ENCODE assay signal across 11 cellular contexts in the genomic region with DNA sequence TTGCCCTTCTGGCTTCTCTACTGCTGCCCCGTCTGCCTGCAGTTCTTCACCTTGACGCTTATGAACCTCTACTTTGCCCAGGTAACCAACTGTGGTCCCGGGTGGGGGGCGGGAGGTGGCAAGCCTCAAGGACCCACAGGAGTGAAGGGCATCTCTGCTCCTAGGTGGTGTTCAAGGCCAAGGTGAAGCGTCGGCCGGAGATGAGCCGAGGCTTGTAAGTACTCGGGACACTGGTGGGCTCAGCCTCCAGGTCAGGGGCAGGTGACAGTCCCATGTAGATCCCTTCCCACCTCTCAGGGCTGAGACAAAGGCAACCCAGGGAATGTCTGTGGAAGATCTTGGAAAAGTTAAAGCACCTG. TPM values are rescaled to one million over a fixed set of nuclear protein-coding genes. Genes with fewer than 3 reads are reported as not detected.
DNase-seq lines count a peak whose midpoint lies in the region; ATAC-seq, FAIRE-seq and TF ChIP-seq lines count a peak whose summit lies in the region.
"Had no signal": no experiment of that assay in that cellular context is flagged by ENCODE, and none has a peak within 500 bp of the region (broad histone marks: within the 10 kb centered on the region; RNA-seq: fewer than 3 reads in every experiment).

No MANE protein-coding gene starts in this region.

- H3K79me2 ChIP-seq in KMS-11 (ENCODE audit: insufficient read depth, low read depth) (peaks cover 14% of the 10 kb centered on the region), GM12878 (ENCODE audit: control insufficient read depth, insufficient read depth, low read length) (peaks cover 15% of the 10 kb centered on the region), osteoblast (ENCODE audit: insufficient read depth, low read length) (peaks cover 30% of the 10 kb centered on the region)

- H3K9ac ChIP-seq in KMS-11 (no peak overlapping the region), GM12878 (ENCODE audit: control insufficient read depth, insufficient read depth, low read length) (no peak overlapping the region)

- TF ChIP-seq RAD21 in GM12878 (IDR thresholded peaks at IDR 0.05; ENCODE audit: insufficient read depth, low read depth, low read length), result no peak

- in situ Hi-C loops in GM12878 (cut with MboI), result no loop called here

- SMC1A ChIA-PET in GM12878 (lab: Charles Lee; ENCODE audit: uncharacterized antibody, unreplicated experiment), result interaction anchor here (1.1 to 1.4 kb wide), 2 partner anchors 15 to 81 kb away, joined by 3 read pairs; no protein-coding TSS in a partner anchor

- H3K36me3 ChIP-seq in KMS-11 (ENCODE audit: insufficient read depth) (no peaks in the 10 kb centered on the region), GM12878 (ENCODE audit: control insufficient read depth in 2 of 2, insufficient read depth in 2 of 2, low read length in 1 of 2) (peaks cover 0 to 2% of the 10 kb centered on the region in 2 experiments; a peak in 2 of 4 replicates), osteoblast (ENCODE audit: insufficient read depth, low read length) (peaks cover 12% of the 10 kb centered on the region)

- no peak overlapping the region for H3K27ac ChIP-seq in KMS-11
- no peak overlapping the region for H3K27ac ChIP-seq in GM12878 (ENCODE audit: control insufficient read depth, insufficient read depth)
- H3K27ac ChIP-seq in osteoblast (ENCODE audit: low read depth, low read length), result no peak overlapping the region

- H3K36me3 Mint-ChIP-seq in T-helper 2 cell treated with Interferon-gamma antibody and Interleukin-4, amounts not matched to agents 5 μg/mL and 100 μg/mL, for 36 hours (ENCODE audit: low read depth), result peaks cover 2% of the 10 kb centered on the region

- POLR2A ChIA-PET in GM12878 (lab: Charles Lee), result no interaction called here

- TF ChIP-seq CTCF in KMS-11 (conservative IDR thresholded peaks at IDR 0.05; ENCODE audit: low read depth, low read length), result no peak
- no peak for TF ChIP-seq CTCF in GM12878 (IDR thresholded peaks at IDR 0.05 in 2 of 3, conservative IDR thresholded peaks at IDR 0.05 in 1 of 3; ENCODE audit: control insufficient read depth in 2 of 3, extremely low read depth in 1 of 3, insufficient read depth in 1 of 3, low read depth in 3 of 3, low read length in 3 of 3)
- no peak for TF ChIP-seq CTCF in osteoblast (IDR thresholded peaks at IDR 0.05; ENCODE audit: extremely low read depth, low read depth, low read length)

- peak overlapping the region; percentile 89 for H3K4me3 Mint-ChIP-seq in T-helper 2 cell treated with Interferon-gamma antibody and Interleukin-4, amounts not matched to agents 5 μg/mL and 100 μg/mL, for 36 hours

- H3K9me3 ChIP-seq in GM12878 (replicated peaks; ENCODE audit: control insufficient read depth, insufficient read depth, low read length) (no peaks in the 10 kb centered on the region), osteoblast (ENCODE audit: low read depth, low read length) (no peaks in the 10 kb centered on the region)
- H3K9me3 ChIP-seq: neutrophil had no signal

- no peaks in the 10 kb centered on the region for H3K27me3 ChIP-seq in KMS-11 (ENCODE audit: insufficient read depth, low read depth)
- H3K27me3 ChIP-seq in GM12878 (replicated peaks in 1 of 2; ENCODE audit: control insufficient read depth in 2 of 2, insufficient read depth in 2 of 2, low read length in 1 of 2), result no peaks in the 10 kb centered on the region; a peak in 2 of 4 replicates
- peaks cover 20% of the 10 kb centered on the region for H3K27me3 ChIP-seq in osteoblast (ENCODE audit: insufficient read depth, low read length)

- H3K27me3 Mint-ChIP-seq in T-helper 2 cell treated with Interferon-gamma antibody and Interleukin-4, amounts not matched to agents 5 μg/mL and 100 μg/mL, for 36 hours (ENCODE audit: low read depth), result peaks cover 16% of the 10 kb centered on the region

- H3K4me2 ChIP-seq in KMS-11 (peak overlapping the region; percentile 88; the same call in 1 of the 2 replicates), GM12878 (ENCODE audit: control insufficient read depth, insufficient read depth) (peak overlapping the region; percentile 99), osteoblast (ENCODE audit: insufficient read depth, low read length) (peak overlapping the region; percentile 99)

- H2AFZ ChIP-seq in KMS-11 (ENCODE audit: low read depth), result no peak overlapping the region
- H2AFZ ChIP-seq in GM12878 (ENCODE audit: control insufficient read depth, low read depth, low read length), result no peak overlapping the region
- no peak overlapping the region for H2AFZ ChIP-seq in osteoblast (ENCODE audit: low read length)

- intact Hi-C loops in GM12878 (cut with micrococcal nuclease; ENCODE audit: unreplicated experiment), result no loop called here

- no peak for DNase-seq in T-helper 2 cell treated with Interferon-gamma antibody and Interleukin-4, amounts not matched to agents 5 μg/mL and 100 μg/mL, for 36 hours (ENCODE audit: low spot score)
- DNase-seq in T-helper 2 cell (no peak), GM12878 (ENCODE audit: low read depth, low spot score) (no peak), osteoblast (ENCODE audit: insufficient read length, low spot score, missing footprints) (peak; percentile 55), germinal center (ENCODE audit: low spot score) (no peak)
- DNase-seq: NCI-H1436, T1000 had no signal

- peak overlapping the region; percentile 86 for H3K27ac Mint-ChIP-seq in T-helper 2 cell treated with Interferon-gamma antibody and Interleukin-4, amounts not matched to agents 5 μg/mL and 100 μg/mL, for 36 hours

- H4K20me1 ChIP-seq in KMS-11 (ENCODE audit: insufficient read depth) (no peaks in the 10 kb centered on the region), GM12878 (ENCODE audit: control insufficient read depth, insufficient read depth) (no peaks in the 10 kb centered on the region), osteoblast (ENCODE audit: insufficient read depth, low read length) (peaks cover 2% of the 10 kb centered on the region)

- no TSS peak for BruUV-seq in GM12878 (replicated peaks; lab: Mats Ljungman, UMichigan)

- ATAC-seq in GM12878, result no peak
- no peak for ATAC-seq in GM19328 (IDR thresholded peaks at IDR 0.05; ENCODE audit: unreplicated experiment)
- ATAC-seq in HG03175 (IDR thresholded peaks at IDR 0.05; ENCODE audit: unreplicated experiment), result no peak

- peaks cover 15% of the 10 kb centered on the region for H3K4me1 Mint-ChIP-seq in T-helper 2 cell treated with Interferon-gamma antibody and Interleukin-4, amounts not matched to agents 5 μg/mL and 100 μg/mL, for 36 hours (ENCODE audit: low read depth)

- whole genome bisulfite sequencing in GM12878 (ENCODE audit: insufficient coverage, insufficient replicate concordance, low lambda C conversion rate, missing lambda C conversion rate), result 86% methylated on average over 9 of the region's 9 CpGs

- no peak overlapping the region for H3K4me3 ChIP-seq in KMS-11 (IDR thresholded peaks at IDR 0.05; ENCODE audit: insufficient read depth, low read depth, low read length)
- no peak overlapping the region for H3K4me3 ChIP-seq in GM12878
- no peak overlapping the region for H3K4me3 ChIP-seq in osteoblast (ENCODE audit: insufficient read depth, low read length)

- H3K4me1 ChIP-seq in KMS-11 (ENCODE audit: low read depth, poor library complexity, severe bottlenecking) (peaks cover 28% of the 10 kb centered on the region), GM12878 (ENCODE audit: control insufficient read depth, insufficient read depth, low read length) (peaks cover 7% of the 10 kb centered on the region), osteoblast (ENCODE audit: insufficient read depth, low read length) (peaks cover 21% of the 10 kb centered on the region)

- H3K9me3 Mint-ChIP-seq in T-helper 2 cell treated with Interferon-gamma antibody and Interleukin-4, amounts not matched to agents 5 μg/mL and 100 μg/mL, for 36 hours, result no peaks in the 10 kb centered on the region

- no peak for TF ChIP-seq POLR2A in GM12878 (IDR thresholded peaks at IDR 0.05; ENCODE audit: low read depth, low read length)

- FAIRE-seq in GM12878 (lab: Jason Lieb, UNC), result no peak

- no peak for TF ChIP-seq EP300 in GM12878 (IDR thresholded peaks at IDR 0.05; ENCODE audit: borderline replicate concordance in 1 of 2, control insufficient read depth in 1 of 2, low read depth in 2 of 2, low read length in 2 of 2)

- RAD21 ChIA-PET in GM12878 (lab: Charles Lee; ENCODE audit: unreplicated experiment), result no interaction called here

- CTCF ChIA-PET in GM12878 (lab: Yijun Ruan, JAX), result interaction anchor here (0.7 to 5.5 kb wide), 4 partner anchors 16 to 82 kb away, joined by 3 to 46 read pairs (median 4); a partner anchor contains a TSS

RNA-seq across cellular contexts. Expression of a gene that starts 1.1 kb away (rescaled TPM):
- total RNA-seq in GM12878 (2013; cell fraction: nucleolus; rRNA removed), result 15.6 and 20.1 TPM in 2 replicates
- 13.7 and 14.5 TPM in 2 replicates for total RNA-seq in GM12878 (2014; rRNA removed)
- total RNA-seq in GM12878 (2014; rRNA removed; fragmentation: Illumina TruSeq; extraction: Trizol), result 7.3 and 10.6 TPM in 2 replicates
- total RNA-seq in GM12878 (2021), result 26.3 and 29.2 TPM in 2 replicates
- 17.7 TPM for polyA plus RNA-seq in GM12878 (2011; ENCODE audit: low read depth)
- polyA plus RNA-seq in GM12878 (2011; rRNA removed), result 4.6 and 13.8 TPM in 2 replicates
- polyA plus RNA-seq in GM12878 (2011; cell fraction: cytosol; rRNA removed), result 19.9 and 31.8 TPM in 2 replicates
- 92.7 and 122 TPM in 2 replicates for polyA plus RNA-seq in GM12878 (2011; cell fraction: nucleus; rRNA removed)
- polyA plus RNA-seq in GM12878 (2012), result 21.5 and 23.2 TPM in 2 replicates
- 2.9 and 11.0 TPM in 2 replicates for polyA plus RNA-seq in GM12878 (2014; fragmentation: Illumina TruSeq; extraction: Trizol)
- under 1 TPM; 0.37 to 0.75 TPM for polyA plus RNA-seq in GM12878 (2014; fragmentation: Nextera tagmentation; extraction: Ambion mirVana)
- polyA plus RNA-seq in GM12878 (2014; rRNA removed), result 19.0 and 26.9 TPM in 2 replicates
- polyA plus RNA-seq in GM12878 (2016; fragmentation: Nextera tagmentation; extraction: Ambion mirVana), result 10 to 100 TPM; 15.8 to 18.6 TPM
- polyA minus RNA-seq in GM12878 (2011; rRNA and poly(A)+ RNA removed), result 11.5 and 14.9 TPM in 2 replicates
- 12.2 and 13.6 TPM in 2 replicates for polyA minus RNA-seq in GM12878 (2011; cell fraction: cytosol; rRNA and poly(A)+ RNA removed)
- polyA minus RNA-seq in GM12878 (2011; cell fraction: nucleus; rRNA and poly(A)+ RNA removed), result 21.0 and 34.0 TPM in 2 replicates
- 13.3 and 18.5 TPM in 2 replicates for total RNA-seq in osteoblast

RNA-seq across cellular contexts. Expression of a gene that starts 2.3 kb away (rescaled TPM):
- total RNA-seq in GM12878 (2013; cell fraction: nucleolus; rRNA removed), result 14.0 and 18.4 TPM in 2 replicates
- 67.2 and 68.2 TPM in 2 replicates for total RNA-seq in GM12878 (2014; rRNA removed)
- 11.7 and 14.3 TPM in 2 replicates for total RNA-seq in GM12878 (2014; rRNA removed; fragmentation: Illumina TruSeq; extraction: Trizol)
- 41.0 and 41.1 TPM in 2 replicates for total RNA-seq in GM12878 (2021)
- 14.3 TPM for polyA plus RNA-seq in GM12878 (2011; ENCODE audit: low read depth)
- polyA plus RNA-seq in GM12878 (2011; rRNA removed), result 16.1 and 38.1 TPM in 2 replicates
- 55.1 and 86.9 TPM in 2 replicates for polyA plus RNA-seq in GM12878 (2011; cell fraction: cytosol; rRNA removed)
- polyA plus RNA-seq in GM12878 (2011; cell fraction: nucleus; rRNA removed), result 29.9 and 33.6 TPM in 2 replicates
- 28.7 and 31.3 TPM in 2 replicates for polyA plus RNA-seq in GM12878 (2012)
- 1.1 and 6.7 TPM in 2 replicates for polyA plus RNA-seq in GM12878 (2014; fragmentation: Illumina TruSeq; extraction: Trizol)
- polyA plus RNA-seq in GM12878 (2014; fragmentation: Nextera tagmentation; extraction: Ambion mirVana), result 1 to 10 TPM; 1.5 to 7.4 TPM
- polyA plus RNA-seq in GM12878 (2014; rRNA removed), result 61.8 and 85.7 TPM in 2 replicates
- 10 to 100 TPM; 62.6 to 65.5 TPM for polyA plus RNA-seq in GM12878 (2016; fragmentation: Nextera tagmentation; extraction: Ambion mirVana)
- polyA minus RNA-seq in GM12878 (2011; rRNA and poly(A)+ RNA removed), result 5.2 and 13.9 TPM in 2 replicates
- polyA minus RNA-seq in GM12878 (2011; cell fraction: cytosol; rRNA and poly(A)+ RNA removed), result 5.6 and 10.4 TPM in 2 replicates
- polyA minus RNA-seq in GM12878 (2011; cell fraction: nucleus; rRNA and poly(A)+ RNA removed), result 11.1 and 23.5 TPM in 2 replicates
- total RNA-seq in osteoblast, result 70.9 and 71.3 TPM in 2 replicates

RNA-seq across cellular contexts. Expression of a gene that starts 4.3 kb away (rescaled TPM):
- total RNA-seq in GM12878 (2013; cell fraction: nucleolus; rRNA removed), result 0.33 and 0.69 TPM in 2 replicates
- not detected in 2 replicates for total RNA-seq in GM12878 (2014; rRNA removed)
- total RNA-seq in GM12878 (2014; rRNA removed; fragmentation: Illumina TruSeq; extraction: Trizol), result not detected in 2 replicates
- total RNA-seq in GM12878 (2021), result not detected in 2 replicates
- polyA plus RNA-seq in GM12878 (2011; ENCODE audit: low read depth), result not detected
- 0.04 TPM in 1 of 2 replicates, not detected in the other for polyA plus RNA-seq in GM12878 (2011; rRNA removed)
- polyA plus RNA-seq in GM12878 (2011; cell fraction: cytosol; rRNA removed), result 0.06 and 0.07 TPM in 2 replicates
- 0.16 and 0.57 TPM in 2 replicates for polyA plus RNA-seq in GM12878 (2011; cell fraction: nucleus; rRNA removed)
- not detected in 2 replicates for polyA plus RNA-seq in GM12878 (2012)
- not detected in 2 replicates for polyA plus RNA-seq in GM12878 (2014; fragmentation: Illumina TruSeq; extraction: Trizol)
- polyA plus RNA-seq in GM12878 (2014; fragmentation: Nextera tagmentation; extraction: Ambion mirVana), result not detected
- 0.20 TPM in 1 of 2 replicates, not detected in the other for polyA plus RNA-seq in GM12878 (2014; rRNA removed)
- not detected for polyA plus RNA-seq in GM12878 (2016; fragmentation: Nextera tagmentation; extraction: Ambion mirVana)
- polyA minus RNA-seq in GM12878 (2011; rRNA and poly(A)+ RNA removed), result not detected in 2 replicates
- not detected in 2 replicates for polyA minus RNA-seq in GM12878 (2011; cell fraction: cytosol; rRNA and poly(A)+ RNA removed)
- polyA minus RNA-seq in GM12878 (2011; cell fraction: nucleus; rRNA and poly(A)+ RNA removed), result 0.77 TPM in 1 of 2 replicates, not detected in the other
- 0.29 and 0.36 TPM in 2 replicates for total RNA-seq in osteoblast

RNA-seq across cellular contexts. Expression of a gene that starts 13.4 kb away (rescaled TPM):
- 0.50 TPM in 1 of 2 replicates, not detected in the other for total RNA-seq in GM12878 (2013; cell fraction: nucleolus; rRNA removed)
- total RNA-seq in GM12878 (2014; rRNA removed), result not detected in 2 replicates
- total RNA-seq in GM12878 (2014; rRNA removed; fragmentation: Illumina TruSeq; extraction: Trizol), result not detected in 2 replicates
- 0.29 TPM in 1 of 2 replicates, not detected in the other for total RNA-seq in GM12878 (2021)
- polyA plus RNA-seq in GM12878 (2011; ENCODE audit: low read depth), result not detected
- polyA plus RNA-seq in GM12878 (2011; rRNA removed), result 0.12 and 0.24 TPM in 2 replicates
- 0.12 TPM in 1 of 2 replicates, not detected in the other for polyA plus RNA-seq in GM12878 (2011; cell fraction: cytosol; rRNA removed)
- polyA plus RNA-seq in GM12878 (2011; cell fraction: nucleus; rRNA removed), result 0.22 and 0.38 TPM in 2 replicates
- polyA plus RNA-seq in GM12878 (2012), result 0.23 and 0.67 TPM in 2 replicates
- 0.31 TPM in 1 of 2 replicates, not detected in the other for polyA plus RNA-seq in GM12878 (2014; fragmentation: Illumina TruSeq; extraction: Trizol)
- polyA plus RNA-seq in GM12878 (2014; fragmentation: Nextera tagmentation; extraction: Ambion mirVana), result not detected
- not detected in 2 replicates for polyA plus RNA-seq in GM12878 (2014; rRNA removed)
- polyA plus RNA-seq in GM12878 (2016; fragmentation: Nextera tagmentation; extraction: Ambion mirVana), result not detected
- polyA minus RNA-seq in GM12878 (2011; rRNA and poly(A)+ RNA removed), result not detected in 2 replicates
- polyA minus RNA-seq in GM12878 (2011; cell fraction: cytosol; rRNA and poly(A)+ RNA removed), result not detected in 2 replicates
- not detected in 2 replicates for polyA minus RNA-seq in GM12878 (2011; cell fraction: nucleus; rRNA and poly(A)+ RNA removed)
- 0.29 TPM in 1 of 2 replicates, not detected in the other for total RNA-seq in osteoblast

RNA-seq across cellular contexts. Expression of a gene that starts 18.5 kb away (rescaled TPM):
- total RNA-seq in GM12878 (2013; cell fraction: nucleolus; rRNA removed), result 18.8 and 21.2 TPM in 2 replicates
- total RNA-seq in GM12878 (2014; rRNA removed) (34.9 and 40.7 TPM in 2 replicates), GM12878 (2014; rRNA removed; fragmentation: Illumina TruSeq; extraction: Trizol) (12.3 and 12.7 TPM in 2 replicates), GM12878 (2021) (41.7 and 48.9 TPM in 2 replicates), osteoblast (24.5 and 28.6 TPM in 2 replicates)
- 3.8 TPM for polyA plus RNA-seq in GM12878 (2011; ENCODE audit: low read depth)
- polyA plus RNA-seq in GM12878 (2011; rRNA removed) (6.4 and 10.9 TPM in 2 replicates), GM12878 (2014; fragmentation: Illumina TruSeq; extraction: Trizol) (1.5 and 7.0 TPM in 2 replicates), GM12878 (2014; fragmentation: Nextera tagmentation; extraction: Ambion mirVana) (under 1 TPM; 0.32 to 0.55 TPM), GM12878 (2014; rRNA removed) (32.7 and 45.0 TPM in 2 replicates), GM12878 (2016; fragmentation: Nextera tagmentation; extraction: Ambion mirVana) (10 to 100 TPM; 12.4 to 23.3 TPM)
- 16.8 and 24.8 TPM in 2 replicates for polyA plus RNA-seq in GM12878 (2011; cell fraction: cytosol; rRNA removed)
- 24.4 and 36.6 TPM in 2 replicates for polyA plus RNA-seq in GM12878 (2011; cell fraction: nucleus; rRNA removed)
- 10.7 and 14.9 TPM in 2 replicates for polyA plus RNA-seq in GM12878 (2012)
- polyA minus RNA-seq in GM12878 (2011; rRNA and poly(A)+ RNA removed), result 7.6 and 17.4 TPM in 2 replicates
- polyA minus RNA-seq in GM12878 (2011; cell fraction: cytosol; rRNA and poly(A)+ RNA removed), result 8.6 and 10.6 TPM in 2 replicates
- polyA minus RNA-seq in GM12878 (2011; cell fraction: nucleus; rRNA and poly(A)+ RNA removed), result 7.3 and 17.8 TPM in 2 replicates
